In genomic region chr11:18383388-18384156, GRCh38 we compare ENCODE assay signal across 9 cellular contexts. TPM values are rescaled to one million over a fixed set of nuclear protein-coding genes. Genes with fewer than 3 reads are reported as not detected.
DNase-seq lines count a peak whose midpoint lies in the region; ATAC-seq, FAIRE-seq and TF ChIP-seq lines count a peak whose summit lies in the region.
"Had no signal": no experiment of that assay in that cellular context is flagged by ENCODE, and none has a peak within 500 bp of the region (broad histone marks: within the 10 kb centered on the region; RNA-seq: fewer than 3 reads in every experiment).

No MANE protein-coding gene starts in this region.

- WGBS in small intestine, 3 donors, result 2 to 6% (median 5%) methylated on average over 9 of the region's 9 CpGs

- peak; percentile 24 for DNase-seq in ELF-1 (ENCODE audit: low read depth, low spot score)
- DNase-seq in HS-27A (ENCODE audit: low read depth), result peak; percentile 99
- peak; percentile 16 to 94 (median 69) for DNase-seq in T-helper 2 cell
- DNase-seq in astrocyte of the cerebellum (ENCODE audit: low read depth), result peak; percentile 57
- DNase-seq in iPS-NIHi7 (ENCODE audit: extremely low spot score), result peak; percentile 33
- peak; percentile 100 for DNase-seq in small intestine
- no peak for DNase-seq in HAP-1 (ENCODE audit: low spot score in 2 of 2)

- H3K36me3 ChIP-seq in small intestine (ENCODE audit: control insufficient read depth in 2 of 2, insufficient read depth in 2 of 2, low read length in 2 of 2) (no peaks in the 10 kb centered on the region), HAP-1 (replicated peaks) (no peaks in the 10 kb centered on the region)

- no peak overlapping the region for H3K4me3 ChIP-seq in astrocyte of the cerebellum (ENCODE audit: low read depth, low read length)
- no peak overlapping the region for H3K4me3 ChIP-seq in small intestine (ENCODE audit: low read depth in 1 of 2, low read length in 2 of 2)
- no peak overlapping the region for H3K4me3 ChIP-seq in HAP-1

- no peak for TF ChIP-seq CTCF in astrocyte of the cerebellum (IDR thresholded peaks at IDR 0.05; ENCODE audit: low read depth, low read length, missing control alignments)

- H3K9me3 ChIP-seq in small intestine (ENCODE audit: control insufficient read depth, low read depth), result no peaks in the 10 kb centered on the region
- H3K9me3 ChIP-seq in HAP-1, result no peaks in the 10 kb centered on the region

- H3K27me3 ChIP-seq in small intestine (ENCODE audit: control insufficient read depth in 2 of 2, insufficient read depth in 2 of 2, low read length in 2 of 2), result no peaks in the 10 kb centered on the region
- no peaks in the 10 kb centered on the region for H3K27me3 ChIP-seq in HAP-1 (ENCODE audit: low read depth)

- FAIRE-seq in small intestine (lab: Jason Lieb, UNC), result no peak

- ATAC-seq in GM21390 (IDR thresholded peaks at IDR 0.05; ENCODE audit: unreplicated experiment), result peak; percentile 85

- peak overlapping the region; percentile 92 to 98 for H3K27ac ChIP-seq in small intestine (ENCODE audit: low read depth in 1 of 2, low read length in 1 of 2)

- in situ Hi-C loops in astrocyte of the cerebellum (cut with HindIII; ENCODE audit: low sequenced_read_pairs) (no loop called here), HAP-1 (cut with MboI; ENCODE audit: low sequenced_read_pairs) (no loop called here)

- peaks cover 2 to 3% of the 10 kb centered on the region in 2 donors for H3K4me1 ChIP-seq in small intestine (ENCODE audit: control insufficient read depth in 2 of 2, insufficient read depth in 1 of 2, low read depth in 1 of 2, low read length in 1 of 2)
- H3K4me1 ChIP-seq in HAP-1, result no peaks in the 10 kb centered on the region; the same call in 1 of the 2 replicates

RNA-seq across cellular contexts. Expression of gene LDHA, which starts 10.8 kb away (rescaled TPM):
- polyA plus RNA-seq in small intestine, result 100 to 1,000 TPM; 487 to 825 (median 746) TPM

RNA-seq across cellular contexts. Expression of gene LDHC, which starts 28.5 kb away (rescaled TPM):
- polyA plus RNA-seq in small intestine, result 1 to 10 TPM in 2 of 3 donors, under 1 TPM in 1; 0.07 to 5.1 (median 4.9) TPM
- polyA plus RNA-seq: neural cell had no signal

Comparison
In these comparisons a context has a peak if more than half of its experiments do, and no peak if none do; other contexts are left out.
1. DNase-seq: peak in ELF-1 (single experiment), HS-27A (single experiment), T-helper 2 cell (5 of 5), astrocyte of the cerebellum (single experiment), iPS-NIHi7 (single experiment) and small intestine (single experiment); none in HAP-1 (0 of 2).